ENCODE assay signal across 12 cellular contexts in genomic region chr16:1470543-1471251, GRCh38.
DNase-seq lines count a peak whose midpoint lies in the region; ATAC-seq and TF ChIP-seq lines count a peak whose summit lies in the region.
"Had no signal": no experiment of that assay in that cellular context is flagged by ENCODE, and none has a peak within 500 bp of the region (broad histone marks: within the 10 kb centered on the region; RNA-seq: fewer than 3 reads in every experiment).

No MANE protein-coding gene starts in this region.

- DNase-seq in EH (ENCODE audit: low read depth) = peak; percentile 15
- DNase-seq in MV-4-11 (lab: John Stamatoyannopoulos, UW) = peak; percentile 90
- DNase-seq in nephron progenitor cell = no peak
- DNase-seq in NCI-H524 treated with DMSO at 0.1 percent for 48 hours (lab: John Stamatoyannopoulos, UW) = no peak
- DNase-seq in 8988T = no peak
- no peak for DNase-seq in OCI-M2 (lab: John Stamatoyannopoulos, UW; ENCODE audit: unreplicated experiment)
- DNase-seq: NCI-H510A, small intestine had no signal

- no peak for TF ChIP-seq CTCF in nephron progenitor cell (IDR thresholded peaks at IDR 0.05)

- H3K9me3 ChIP-seq in duodenal mucosa (ENCODE audit: control insufficient read depth in 1 of 2, low read length in 2 of 2) = no peaks in the 10 kb centered on the region
- H3K9me3 ChIP-seq: thyroid gland had no signal

- no peaks in the 10 kb centered on the region for H3K36me3 ChIP-seq in duodenal mucosa (ENCODE audit: control insufficient read depth in 1 of 2, insufficient read depth in 2 of 2, low read length in 2 of 2)
- H3K36me3 ChIP-seq: thyroid gland had no signal

- peaks cover 5% of the 10 kb centered on the region for H3K9me3 Mint-ChIP-seq in nephron progenitor cell

- no peaks in the 10 kb centered on the region for H3K27me3 ChIP-seq in duodenal mucosa (ENCODE audit: control insufficient read depth in 1 of 2, insufficient read depth in 2 of 2, low read length in 2 of 2)
- H3K27me3 ChIP-seq: thyroid gland had no signal

- peaks cover 43% of the 10 kb centered on the region for H3K4me1 Mint-ChIP-seq in nephron progenitor cell

- peak overlapping the region; percentile 95 for H3K27ac Mint-ChIP-seq in nephron progenitor cell

- H3K4me3 ChIP-seq in duodenal mucosa (ENCODE audit: low read depth in 1 of 2, low read length in 2 of 2) = peak overlapping the region in 1 of 2 donors; percentile 5
- H3K4me3 ChIP-seq: thyroid gland had no signal

- peak overlapping the region in 1 of 2 donors; percentile 6 for H3K9ac ChIP-seq in duodenal mucosa (ENCODE audit: low read depth in 1 of 2, low read length in 2 of 2)

- ATAC-seq in GM21367 (IDR thresholded peaks at IDR 0.05; ENCODE audit: unreplicated experiment) = no peak

- no peak overlapping the region for H3K4me3 Mint-ChIP-seq in nephron progenitor cell

- H3K27ac ChIP-seq in duodenal mucosa (ENCODE audit: low read depth, low read length) = peak overlapping the region; percentile 25
- H3K27ac ChIP-seq: thyroid gland, VCaP had no signal

- peaks cover 8% of the 10 kb centered on the region for H3K36me3 Mint-ChIP-seq in nephron progenitor cell (ENCODE audit: low read depth)

- H3K27me3 Mint-ChIP-seq in nephron progenitor cell (ENCODE audit: low read depth, poor library complexity) = peaks cover 9% of the 10 kb centered on the region

- peaks cover 11 to 31% of the 10 kb centered on the region in 2 donors for H3K4me1 ChIP-seq in duodenal mucosa (ENCODE audit: control insufficient read depth in 1 of 2, insufficient read depth in 2 of 2, low read length in 2 of 2)

Comparison
In these comparisons a context has a peak if more than half of its experiments do, and no peak if none do; other contexts are left out.
1. DNase-seq: peak in EH (single experiment) and MV-4-11 (single experiment); none in nephron progenitor cell (single experiment), NCI-H524 treated with DMSO at 0.1 percent for 48 hours (single experiment), 8988T (single experiment) and OCI-M2 (single experiment).